In the genomic region with DNA sequence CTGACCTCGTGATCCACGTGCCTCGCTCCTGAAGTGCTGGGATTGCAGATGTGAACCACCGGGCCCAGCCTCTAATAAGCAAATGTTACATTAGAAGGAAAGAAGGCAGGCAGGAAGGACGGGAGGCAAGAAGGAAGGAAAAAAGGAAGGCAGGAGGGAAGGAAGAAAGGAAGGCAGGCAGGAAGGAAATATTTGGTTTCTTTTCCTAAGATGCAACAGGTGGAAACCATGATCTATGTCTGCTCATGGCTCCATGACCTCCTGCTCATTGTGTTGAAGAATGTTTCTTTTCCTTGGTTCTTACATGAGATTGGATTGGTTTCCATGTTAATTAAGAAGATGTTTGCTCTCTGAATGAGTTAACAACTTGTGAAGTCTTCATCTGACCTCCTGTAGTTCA, we compare ENCODE assay signal across 24 cellular contexts.
"Had no signal": no experiment of that assay in that cellular context is flagged by ENCODE, and none has a peak within 500 bp of the region (broad histone marks: within the 10 kb centered on the region; RNA-seq: fewer than 3 reads in every experiment).

No MANE protein-coding gene starts in this region.

- H3K9me3 ChIP-seq: left ventricle myocardium inferior, neutrophil, psoas muscle, uterus had no signal

- H3K4me3 Mint-ChIP-seq: immature natural killer cell; mesothelial cell of epicardium; naive B cell; natural killer cell; nephron progenitor cell; neural progenitor cell; stimulated activated memory B cell treated with anti-CD40 and anti-IgM and Interleukin-4, amounts not matched to agents 10 μg/mL and 1 μg/mL and 100 μg/mL, for 72 hours; stimulated activated naive CD8-positive, alpha-beta T cell treated with anti-CD3 and anti-CD28 coated beads, Interleukin-15, amount 100 ng/mL, for 72 hours; type B pancreatic cell had no signal

- H3K27me3 ChIP-seq: neural progenitor cell, neutrophil, tibial nerve, uterus had no signal

- H3K4me1 ChIP-seq: neural progenitor cell, parathyroid adenoma, uterus had no signal

- H3K27ac Mint-ChIP-seq: immature natural killer cell; mesothelial cell of epicardium; natural killer cell; neural progenitor cell; stimulated activated memory B cell treated with anti-CD40 and anti-IgM and Interleukin-4, amounts not matched to agents 10 μg/mL and 1 μg/mL and 100 μg/mL, for 72 hours; stimulated activated naive CD8-positive, alpha-beta T cell treated with anti-CD3 and anti-CD28 coated beads, Interleukin-15, amount 100 ng/mL, for 72 hours; type B pancreatic cell had no signal

- H3K36me3 ChIP-seq: left ventricle myocardium inferior, neural progenitor cell, neutrophil, tibial nerve, uterus had no signal

- H3K27ac ChIP-seq: left ventricle myocardium inferior, neural progenitor cell, neutrophil, parathyroid adenoma, psoas muscle, skin epidermis, tibial nerve, uterus had no signal

- H3K36me3 Mint-ChIP-seq: immature natural killer cell, natural killer cell, neural progenitor cell had no signal

- H3K27me3 Mint-ChIP-seq: stimulated activated memory B cell treated with anti-CD40 and anti-IgM and Interleukin-4, amounts not matched to agents 10 μg/mL and 1 μg/mL and 100 μg/mL, for 72 hours; stimulated activated naive CD8-positive, alpha-beta T cell treated with anti-CD3 and anti-CD28 coated beads, Interleukin-15, amount 100 ng/mL, for 72 hours; type B pancreatic cell had no signal

- H3K4me1 Mint-ChIP-seq: immature natural killer cell; mesothelial cell of epicardium; naive B cell; natural killer cell; nephron progenitor cell; neural progenitor cell; stimulated activated memory B cell treated with anti-CD40 and anti-IgM and Interleukin-4, amounts not matched to agents 10 μg/mL and 1 μg/mL and 100 μg/mL, for 72 hours; stimulated activated naive CD8-positive, alpha-beta T cell treated with anti-CD3 and anti-CD28 coated beads, Interleukin-15, amount 100 ng/mL, for 72 hours had no signal

- H3K9me3 Mint-ChIP-seq: immature natural killer cell, natural killer cell had no signal

- DNase-seq: hypothalamus; immature natural killer cell; left ventricle myocardium inferior; mesendoderm; naive B cell; natural killer cell; nephron progenitor cell; occipital lobe; psoas muscle; stimulated activated CD4-positive, alpha-beta T cell treated with anti-CD3 and anti-CD28 coated beads, Interleukin-4, amount 100 ng/mL, for 24 hours; stimulated activated naive CD4-positive, alpha-beta T cell treated with Interleukin-2 at 50 U/mL for 16 hours; stimulated activated naive CD8-positive, alpha-beta T cell treated with anti-CD3 and anti-CD28 coated beads, Interleukin-15, amount 100 ng/mL, for 72 hours; substantia nigra; uterus had no signal

- H3K9ac ChIP-seq: neural progenitor cell, parathyroid adenoma had no signal

- H3K4me3 ChIP-seq: left ventricle myocardium inferior, lung, neural progenitor cell, psoas muscle, skin epidermis, tibial nerve, uterus had no signal

- ATAC-seq: natural killer cell; psoas muscle; sciatic nerve; stimulated activated memory B cell treated with anti-CD40 and anti-IgM and Interleukin-4, amounts not matched to agents 10 μg/mL and 1 μg/mL and 100 μg/mL, for 72 hours; stimulated activated naive CD8-positive, alpha-beta T cell treated with anti-CD3 and anti-CD28 coated beads, Interleukin-15, amount 100 ng/mL, for 72 hours had no signal
